Comparison of ENCODE assay signal across 20 cellular contexts in genomic region chr20:1757072-1757471, GRCh38.
DNase-seq lines count a peak whose midpoint lies in the region; ATAC-seq and TF ChIP-seq lines count a peak whose summit lies in the region.
"Had no signal": no experiment of that assay in that cellular context is flagged by ENCODE, and none has a peak within 500 bp of the region (broad histone marks: within the 10 kb centered on the region; RNA-seq: fewer than 3 reads in every experiment).

No MANE protein-coding gene starts in this region.

- H3K27ac ChIP-seq in dorsolateral prefrontal cortex: peak overlapping the region in 52 of 59 donors; percentile 4 to 86 (median 68)
- H3K27ac ChIP-seq: stomach, VCaP had no signal

- peak overlapping the region in 2 of 59 donors; percentile 3 to 4 for H3K4me3 ChIP-seq in dorsolateral prefrontal cortex
- H3K4me3 ChIP-seq: left lung, stomach had no signal

- no peak for TF ChIP-seq CTCF in dorsolateral prefrontal cortex (IDR thresholded peaks at IDR 0.05 in 54 of 56, conservative IDR thresholded peaks at IDR 0.05 in 2 of 56; ENCODE audit: low read depth in 1 of 56, partially characterized antibody in 56 of 56)

- DNase-seq in HCEC 1CT (peak; percentile 9), OCI-M1 (lab: John Stamatoyannopoulos, UW) (peak; percentile 54), dorsolateral prefrontal cortex (no peak), renal cortical epithelial cell (ENCODE audit: low read depth) (peak; percentile 70), cerebellum (ENCODE audit: low spot score) (no peak), NCI-H82 (lab: John Stamatoyannopoulos, UW) (no peak)
- DNase-seq in activated CD4-positive, alpha-beta T cell treated with anti-CD3 and anti-CD28 coated beads, Interleukin-2, amount 50 U/mL, for 4 hours: no peak
- DNase-seq: activated CD8-positive, alpha-beta T cell treated with anti-CD3 and anti-CD28 coated beads, Interleukin-2, amount 10 ng/mL, durations not matched to agents 7 days and 5 days; activated naive CD8-positive, alpha-beta T cell treated with anti-CD3 and anti-CD28 coated beads for 36 hours; activated T-cell treated with anti-CD3 and anti-CD28 coated beads, Interleukin-2, amount 50 U/mL, for 72 hours; COR-L47; left lung; NCI-H1105 treated with DMSO at 0.1 percent for 48 hours; NCI-H2171; NCI-H69; occipital lobe; stomach had no signal

- no peak for ATAC-seq in GM21447 (IDR thresholded peaks at IDR 0.05; ENCODE audit: unreplicated experiment)
- ATAC-seq: activated CD8-positive, alpha-beta T cell treated with anti-CD3 and anti-CD28 coated beads, Interleukin-2, amount 10 ng/mL, durations not matched to agents 7 days and 5 days; activated T-cell treated with anti-CD3 and anti-CD28 coated beads, Interleukin-2, amount 50 U/mL, for 72 hours; HCT116; left lung had no signal

- intact Hi-C loops in dorsolateral prefrontal cortex (cut with DNase I): no loop called here

- H3K27me3 ChIP-seq in dorsolateral prefrontal cortex: no peaks in the 10 kb centered on the region
- H3K27me3 ChIP-seq: left lung had no signal

Comparison
In these comparisons a context has a peak if more than half of its experiments do, and no peak if none do; other contexts are left out.
1. DNase-seq: peak in HCEC 1CT (single experiment), OCI-M1 (single experiment) and renal cortical epithelial cell (single experiment); none in dorsolateral prefrontal cortex (0 of 10), activated CD4-positive, alpha-beta T cell treated with anti-CD3 and anti-CD28 coated beads, Interleukin-2, amount 50 U/mL, for 4 hours (0 of 2), cerebellum (single experiment) and NCI-H82 (single experiment).